In the genomic region with DNA sequence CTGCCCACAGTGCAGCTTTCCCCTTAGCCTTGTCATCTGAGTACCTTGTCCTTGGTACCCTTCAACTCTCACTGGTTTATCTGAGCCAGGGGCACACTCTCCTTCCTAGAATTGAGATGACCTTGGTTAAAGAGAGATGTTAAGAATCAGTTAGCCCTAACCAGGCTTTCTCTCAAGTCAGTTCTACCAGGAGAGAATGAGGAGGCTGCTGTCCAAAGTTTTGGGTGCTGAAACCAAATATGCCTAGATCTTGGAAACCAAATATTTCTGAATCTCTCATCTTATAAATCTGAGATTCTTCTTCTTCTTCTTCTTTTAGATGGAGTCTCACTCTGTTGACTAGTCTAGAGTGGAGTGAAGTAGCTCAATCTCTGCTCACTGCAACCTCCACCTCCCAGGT, we compare ENCODE assay signal across 20 cellular contexts. TPM values are rescaled to one million over a fixed set of nuclear protein-coding genes. Genes with fewer than 3 reads are reported as not detected.
A peak's percentile ranks its signal among the peaks of the same experiment; 100 is the strongest.
DNase-seq lines count a peak whose midpoint lies in the region; ATAC-seq and TF ChIP-seq lines count a peak whose summit lies in the region.
"Had no signal": no experiment of that assay in that cellular context is flagged by ENCODE, and none has a peak within 500 bp of the region (broad histone marks: within the 10 kb centered on the region; RNA-seq: fewer than 3 reads in every experiment).

No MANE protein-coding gene starts in this region.

- H3K27me3 Mint-ChIP-seq in HFFc6 (ENCODE audit: insufficient read depth) = peaks cover 22% of the 10 kb centered on the region

- H3K4me1 Mint-ChIP-seq in HFFc6 (ENCODE audit: low read depth) = no peaks in the 10 kb centered on the region

- no peak for ATAC-seq in HG02840 (IDR thresholded peaks at IDR 0.05; ENCODE audit: low FRiP score, unreplicated experiment)
- ATAC-seq: left colon, Panc1, sciatic nerve had no signal

- no peak overlapping the region for H3K4me3 ChIP-seq in astrocyte of the spinal cord (ENCODE audit: low read depth, low read length)
- H3K4me3 ChIP-seq: SK-N-MC had no signal

- in situ Hi-C loops in astrocyte of the spinal cord (cut with HindIII; ENCODE audit: low sequenced_read_pairs) (no loop called here), GM13977 (cut with MboI; ENCODE audit: low pct_unique_long_range_greater_than_20kb, low sequenced_read_pairs, unreplicated experiment) (no loop called here)

- no peaks in the 10 kb centered on the region for H3K9me3 Mint-ChIP-seq in HFFc6

- no peak overlapping the region for H3K4me3 Mint-ChIP-seq in HFFc6
- H3K4me3 Mint-ChIP-seq: activated naive CD8-positive, alpha-beta T cell had no signal

- no peak overlapping the region for H3K27ac Mint-ChIP-seq in HFFc6
- H3K27ac Mint-ChIP-seq: activated naive CD8-positive, alpha-beta T cell had no signal

- DNase-seq in AG08395 (ENCODE audit: low spot score) = peak; percentile 24
- peak; percentile 6 for DNase-seq in HFFc6
- DNase-seq in astrocyte of the spinal cord (ENCODE audit: low read depth, low spot score) = peak; percentile 18
- DNase-seq in hepatic stellate cell (ENCODE audit: low spot score) = peak; percentile 16
- DNase-seq in NCI-H1417 treated with DMSO at 0.1 percent for 48 hours (lab: John Stamatoyannopoulos, UW) = no peak
- no peak for DNase-seq in GDM1 (lab: John Stamatoyannopoulos, UW)
- DNase-seq in GM13977 (ENCODE audit: low spot score) = no peak
- DNase-seq: activated CD4-positive, alpha-beta T cell treated with anti-CD3 and anti-CD28 coated beads, Interleukin-2, amount 50 U/mL, for 1 hour; activated T-cell treated with anti-CD3 and anti-CD28 coated beads, Interleukin-2, amount 50 U/mL, for 48 hours; central memory CD4-positive, alpha-beta T cell; effector CD4-positive, alpha-beta T cell; left colon; NCI-H1092; NCI-H69 had no signal

- no peaks in the 10 kb centered on the region for H3K36me3 Mint-ChIP-seq in HFFc6 (ENCODE audit: low read depth)
- H3K36me3 Mint-ChIP-seq: activated naive CD8-positive, alpha-beta T cell had no signal

- no peak for TF ChIP-seq CTCF in HFFc6 (IDR thresholded peaks at IDR 0.05)
- no peak for TF ChIP-seq CTCF in astrocyte of the spinal cord (IDR thresholded peaks at IDR 0.05; ENCODE audit: low read depth, low read length)
- TF ChIP-seq CTCF in GM13977 (IDR thresholded peaks at IDR 0.05; ENCODE audit: extremely low read depth, insufficient read depth, missing control alignments) = no peak

RNA-seq across cellular contexts. Expression of a gene that starts 12.0 kb away (rescaled TPM):
- not detected for total RNA-seq in HFFc6 (2021; fragmentation: NEBNext Ultra II Directional; extraction: Animal tissue kit (Norgen Biotek cat#: 25700))
- total RNA-seq: Daoy had no signal

Comparison
In these comparisons a context has a peak if more than half of its experiments do, and no peak if none do; other contexts are left out.
1. DNase-seq: peak in AG08395 (single experiment), HFFc6 (single experiment), astrocyte of the spinal cord (single experiment) and hepatic stellate cell (single experiment); none in NCI-H1417 treated with DMSO at 0.1 percent for 48 hours (single experiment), GDM1 (single experiment) and GM13977 (single experiment).